ENCODE assay signal across 18 cellular contexts in genomic region chr11:114090976-114091375, GRCh38. TPM values are rescaled to one million over a fixed set of nuclear protein-coding genes. Genes with fewer than 3 reads are reported as not detected.
DNase-seq lines count a peak whose midpoint lies in the region; ATAC-seq and TF ChIP-seq lines count a peak whose summit lies in the region.
"Had no signal": no experiment of that assay in that cellular context is flagged by ENCODE, and none has a peak within 500 bp of the region (broad histone marks: within the 10 kb centered on the region; RNA-seq: fewer than 3 reads in every experiment).

No MANE protein-coding gene starts in this region.

- TF ChIP-seq CTCF in VCaP (conservative IDR thresholded peaks at IDR 0.05) = no peak

- no peaks in the 10 kb centered on the region for H3K36me3 ChIP-seq in CD8-positive, alpha-beta memory T cell (ENCODE audit: insufficient read depth, low read length)

- no peak for DNase-seq in CD8-positive, alpha-beta memory T cell
- no peak for DNase-seq in immature natural killer cell
- no peak for DNase-seq in stimulated activated effector memory CD8-positive, alpha-beta T cell treated with anti-CD3 and anti-CD28 coated beads, Interleukin-12 subunit alpha, Interleukin-12 subunit beta, amount 100 ng/mL, for 72 hours (ENCODE audit: low spot score in 2 of 2)
- no peak for DNase-seq in putamen (ENCODE audit: low spot score)
- DNase-seq in NCI-H345 treated with DMSO at 0.1 percent for 48 hours (lab: John Stamatoyannopoulos, UW; ENCODE audit: unreplicated experiment) = no peak
- DNase-seq: activated CD4-positive, alpha-beta T cell treated with anti-CD3 and anti-CD28 coated beads, Interleukin-2, amount 10 ng/mL, durations not matched to agents 24 days and 14 days; central memory CD4-positive, alpha-beta T cell; effector CD8-positive, alpha-beta T cell; KG1; mammary epithelial cell; NCI-H187 treated with DMSO at 0.1 percent for 48 hours; SHP77; stimulated activated CD4-positive, alpha-beta T cell treated with anti-CD3 and anti-CD28 coated beads, Interleukin-4, amount 100 ng/mL, for 4 hours had no signal

- H3K36me3 Mint-ChIP-seq in CD8-positive, alpha-beta memory T cell = peaks cover 0 to 3% (median 0%) of the 10 kb centered on the region in 3 donors
- peaks cover 3 to 6% (median 5%) of the 10 kb centered on the region in 3 donors for H3K36me3 Mint-ChIP-seq in immature natural killer cell
- peaks cover 50% of the 10 kb centered on the region for H3K36me3 Mint-ChIP-seq in stimulated activated effector memory CD8-positive, alpha-beta T cell treated with anti-CD3 and anti-CD28 coated beads, Interleukin-12 subunit alpha, Interleukin-12 subunit beta, amount 100 ng/mL, for 72 hours

- CTCF ChIA-PET in CD8-positive, alpha-beta memory T cell (lab: Charles Lee) = no interaction called here

- H3K4me1 ChIP-seq in CD8-positive, alpha-beta memory T cell (ENCODE audit: insufficient read depth, low read length) = peaks cover 11% of the 10 kb centered on the region

- H3K4me3 Mint-ChIP-seq in CD8-positive, alpha-beta memory T cell = peak overlapping the region in 6 of 7 donors; percentile 25 to 79 (median 57)
- H3K4me3 Mint-ChIP-seq in immature natural killer cell = peak overlapping the region; percentile 12 to 78 (median 51)
- peak overlapping the region; percentile 60 for H3K4me3 Mint-ChIP-seq in stimulated activated effector memory CD8-positive, alpha-beta T cell treated with anti-CD3 and anti-CD28 coated beads, Interleukin-12 subunit alpha, Interleukin-12 subunit beta, amount 100 ng/mL, for 72 hours
- H3K4me3 Mint-ChIP-seq: activated CD4-positive, alpha-beta T cell treated with anti-CD3 and anti-CD28 coated beads, Interleukin-2, amount 10 ng/mL, durations not matched to agents 24 days and 14 days; GM23338 had no signal

- no peak overlapping the region for H3K4me3 ChIP-seq in CD8-positive, alpha-beta memory T cell (ENCODE audit: low read length)
- H3K4me3 ChIP-seq: GM23338 had no signal

- ATAC-seq in stimulated activated effector memory CD8-positive, alpha-beta T cell treated with anti-CD3 and anti-CD28 coated beads, Interleukin-12 subunit alpha, Interleukin-12 subunit beta, amount 100 ng/mL, for 72 hours = no peak
- no peak for ATAC-seq in HG02884 (IDR thresholded peaks at IDR 0.05; ENCODE audit: unreplicated experiment)

- no peaks in the 10 kb centered on the region for H3K9me3 Mint-ChIP-seq in CD8-positive, alpha-beta memory T cell
- no peaks in the 10 kb centered on the region for H3K9me3 Mint-ChIP-seq in immature natural killer cell
- no peaks in the 10 kb centered on the region for H3K9me3 Mint-ChIP-seq in stimulated activated effector memory CD8-positive, alpha-beta T cell treated with anti-CD3 and anti-CD28 coated beads, Interleukin-12 subunit alpha, Interleukin-12 subunit beta, amount 100 ng/mL, for 72 hours
- H3K9me3 Mint-ChIP-seq: activated CD4-positive, alpha-beta T cell treated with anti-CD3 and anti-CD28 coated beads, Interleukin-2, amount 10 ng/mL, durations not matched to agents 24 days and 14 days; GM23338 had no signal

- H3K27me3 Mint-ChIP-seq in CD8-positive, alpha-beta memory T cell = peaks cover 0 to 3% of the 10 kb centered on the region in 2 donors
- H3K27me3 Mint-ChIP-seq in immature natural killer cell (ENCODE audit: low read depth in 3 of 3) = peaks cover 2 to 3% (median 2%) of the 10 kb centered on the region in 3 donors

- POLR2A ChIA-PET in CD8-positive, alpha-beta memory T cell (lab: Charles Lee) = no interaction called here

- H3K27ac Mint-ChIP-seq in CD8-positive, alpha-beta memory T cell = peak overlapping the region in 6 of 8 donors; percentile 83 to 99 (median 89)
- peak overlapping the region; percentile 77 to 97 (median 88) for H3K27ac Mint-ChIP-seq in immature natural killer cell
- H3K27ac Mint-ChIP-seq in stimulated activated effector memory CD8-positive, alpha-beta T cell treated with anti-CD3 and anti-CD28 coated beads, Interleukin-12 subunit alpha, Interleukin-12 subunit beta, amount 100 ng/mL, for 72 hours = peak overlapping the region; percentile 86
- H3K27ac Mint-ChIP-seq: activated CD4-positive, alpha-beta T cell treated with anti-CD3 and anti-CD28 coated beads, Interleukin-2, amount 10 ng/mL, durations not matched to agents 24 days and 14 days had no signal

- H3K9me3 ChIP-seq in CD8-positive, alpha-beta memory T cell (ENCODE audit: low read length) = no peaks in the 10 kb centered on the region

- peaks cover 12 to 60% (median 43%) of the 10 kb centered on the region in 3 donors for H3K4me1 Mint-ChIP-seq in CD8-positive, alpha-beta memory T cell
- H3K4me1 Mint-ChIP-seq in immature natural killer cell = peaks cover 95 to 100% of the 10 kb centered on the region in 2 donors
- peaks cover 85% of the 10 kb centered on the region for H3K4me1 Mint-ChIP-seq in stimulated activated effector memory CD8-positive, alpha-beta T cell treated with anti-CD3 and anti-CD28 coated beads, Interleukin-12 subunit alpha, Interleukin-12 subunit beta, amount 100 ng/mL, for 72 hours

- H3K27ac ChIP-seq in CD8-positive, alpha-beta memory T cell (ENCODE audit: low read depth, low read length) = no peak overlapping the region
- peak overlapping the region; percentile 66 for H3K27ac ChIP-seq in VCaP

- H3K27me3 ChIP-seq in CD8-positive, alpha-beta memory T cell (ENCODE audit: insufficient read depth, low read length, poor library complexity, severe bottlenecking) = no peaks in the 10 kb centered on the region

RNA-seq across cellular contexts. Expression of gene ZBTB16, which starts 31.5 kb away (rescaled TPM):
- total RNA-seq in CD8-positive, alpha-beta memory T cell = 1 to 10 TPM; 2.1 to 2.2 TPM
- polyA plus RNA-seq in CD8-positive, alpha-beta memory T cell = 71.9 TPM
- polyA plus RNA-seq in immature natural killer cell = 100 to 1,000 TPM in 1 of 3 donors, 10 to 100 TPM in 2; 90.4 to 197 (median 92.5) TPM
- total RNA-seq: NCI-H460, OCI-LY7 had no signal
